Comparison of ENCODE assay signal across 8 cellular contexts in genomic region chr11:73218830-73219215, GRCh38. TPM values are rescaled to one million over a fixed set of nuclear protein-coding genes. Genes with fewer than 3 reads are reported as not detected.
A peak's percentile ranks its signal among the peaks of the same experiment; 100 is the strongest.
DNase-seq lines count a peak whose midpoint lies in the region; ATAC-seq and TF ChIP-seq lines count a peak whose summit lies in the region.

No MANE protein-coding gene starts in this region.

- H3K9me3 Mint-ChIP-seq in GM23338 (no peaks in the 10 kb centered on the region; the same call in 2 of the 3 replicates), immature natural killer cell (no peaks in the 10 kb centered on the region)

- peak overlapping the region; percentile 79 for H3K4me3 Mint-ChIP-seq in GM23338
- peak overlapping the region in 4 of 5 donors; percentile 18 to 48 (median 34) for H3K4me3 Mint-ChIP-seq in immature natural killer cell

- H3K36me3 ChIP-seq in GM23338 (ENCODE audit: insufficient read depth) (no peaks in the 10 kb centered on the region), ascending aorta (no peaks in the 10 kb centered on the region), sigmoid colon (no peaks in the 10 kb centered on the region), uterus (no peaks in the 10 kb centered on the region)

- intact Hi-C loops in ascending aorta (cut with DNase I): loop anchor here (1.0 to 2.0 kb wide), 3 partner anchors 24 to 70 kb away; no protein-coding TSS in a partner anchor
- intact Hi-C loops in sigmoid colon (cut with DNase I): no loop called here
- intact Hi-C loops in uterus (cut with DNase I; ENCODE audit: low total_unique reads): no loop called here

- H3K36me3 Mint-ChIP-seq in GM23338 (ENCODE audit: low read depth) (no peaks in the 10 kb centered on the region; the same call in 2 of the 3 replicates), immature natural killer cell (no peaks in the 10 kb centered on the region)

- TF ChIP-seq EP300 in sigmoid colon (IDR thresholded peaks at IDR 0.05): no peak

- no peaks in the 10 kb centered on the region for H4K20me1 ChIP-seq in GM23338 (replicated peaks; ENCODE audit: insufficient read depth)

- H3K79me2 ChIP-seq in GM23338 (replicated peaks; ENCODE audit: insufficient read depth): no peaks in the 10 kb centered on the region

- H3K27ac ChIP-seq in GM23338 (ENCODE audit: low read depth) (no peak overlapping the region), ascending aorta (no peak overlapping the region), sigmoid colon (no peak overlapping the region), substantia nigra (ENCODE audit: low read depth, low read length, poor library complexity, severe bottlenecking) (no peak overlapping the region), uterus (no peak overlapping the region)

- H3K4me2 ChIP-seq in GM23338: peak overlapping the region; percentile 90

- ATAC-seq in GM23338: peak; percentile 8
- ATAC-seq in HG03521 (IDR thresholded peaks at IDR 0.05; ENCODE audit: unreplicated experiment): no peak

- DNase-seq in GM23338 (ENCODE audit: low spot score) (no peak), ascending aorta (ENCODE audit: low spot score in 2 of 2) (no peak), immature natural killer cell (no peak), sigmoid colon (peak; percentile 55), substantia nigra (lab: John Stamatoyannopoulos, UW) (no peak), uterus (no peak), A172 (ENCODE audit: low spot score) (no peak)

- H3K4me1 Mint-ChIP-seq in GM23338: peaks cover 6% of the 10 kb centered on the region
- peaks cover 0 to 10% of the 10 kb centered on the region in 2 donors for H3K4me1 Mint-ChIP-seq in immature natural killer cell

- TF ChIP-seq CTCF in GM23338 (conservative IDR thresholded peaks at IDR 0.05; ENCODE audit: low read depth in 2 of 2) (no peak), ascending aorta (IDR thresholded peaks at IDR 0.05) (no peak), sigmoid colon (IDR thresholded peaks at IDR 0.05) (no peak), uterus (IDR thresholded peaks at IDR 0.05) (no peak)

- TF ChIP-seq POLR2A in sigmoid colon (IDR thresholded peaks at IDR 0.05): no peak
- TF ChIP-seq POLR2A in uterus (IDR thresholded peaks at IDR 0.05): no peak

- H3F3A ChIP-seq in GM23338 (replicated peaks; ENCODE audit: low read depth): no peaks in the 10 kb centered on the region

- peak overlapping the region; percentile 70 for H3K4me3 ChIP-seq in GM23338
- peak overlapping the region; percentile 52 to 71 for H3K4me3 ChIP-seq in ascending aorta
- H3K4me3 ChIP-seq in sigmoid colon: peak overlapping the region in 3 of 4 donors; percentile 46 to 53 (median 53)
- H3K4me3 ChIP-seq in uterus: peak overlapping the region in 1 of 2 donors; percentile 40

- H3K27ac Mint-ChIP-seq in GM23338: no peak overlapping the region
- H3K27ac Mint-ChIP-seq in immature natural killer cell: no peak overlapping the region

- H3K9me3 ChIP-seq in ascending aorta (no peaks in the 10 kb centered on the region), sigmoid colon (no peaks in the 10 kb centered on the region), uterus (no peaks in the 10 kb centered on the region)

- H3K27me3 Mint-ChIP-seq in GM23338 (ENCODE audit: insufficient read depth, low read depth, poor library complexity) (peaks cover 37% of the 10 kb centered on the region), immature natural killer cell (ENCODE audit: low read depth in 3 of 3) (peaks cover 6 to 9% (median 7%) of the 10 kb centered on the region in 3 donors)

- H3K9me2 ChIP-seq in GM23338 (ENCODE audit: insufficient read depth): 0 out of 2 replicates have a peak, but pooled peaks cover 3% of the 10 kb centered on the region

- H2AFZ ChIP-seq in GM23338: peak overlapping the region; percentile 94

- peaks cover 4% of the 10 kb centered on the region; the same call in 1 of the 2 replicates for H3K4me1 ChIP-seq in GM23338 (ENCODE audit: insufficient read depth)
- H3K4me1 ChIP-seq in ascending aorta: peaks cover 2 to 3% of the 10 kb centered on the region in 2 donors
- peaks cover 0 to 15% (median 12%) of the 10 kb centered on the region in 4 donors for H3K4me1 ChIP-seq in sigmoid colon
- H3K4me1 ChIP-seq in uterus: peaks cover 0 to 11% of the 10 kb centered on the region in 2 donors

- H3K27me3 ChIP-seq in GM23338 (ENCODE audit: insufficient read depth) (peaks cover 39% of the 10 kb centered on the region), ascending aorta (no peaks in the 10 kb centered on the region), sigmoid colon (peaks cover 0 to 21% (median 20%) of the 10 kb centered on the region in 3 donors), uterus (no peaks in the 10 kb centered on the region)

- 31 to 49% methylated on average over 9 of the region's 9 CpGs for WGBS in sigmoid colon, 2 donors

TF ChIP-seq in GM23338, 12 proteins besides CTCF, POLR2A, EP300 and RAD21:
- TF ChIP-seq CREB1 (CRISPR knock-in tag; IDR thresholded peaks at IDR 0.05; ENCODE audit: low read depth) (no peak), POLR2AphosphoS5 (IDR thresholded peaks at IDR 0.05; ENCODE audit: low read depth) (no peak), ZNF331 (CRISPR knock-in tag; IDR thresholded peaks at IDR 0.05; ENCODE audit: low read depth) (no peak), EZH2 (IDR thresholded peaks at IDR 0.05; ENCODE audit: low read depth, unreplicated experiment) (no peak), EZH2phosphoT487 (IDR thresholded peaks at IDR 0.05; ENCODE audit: unreplicated experiment) (no peak), JUNB (IDR thresholded peaks at IDR 0.05; ENCODE audit: unreplicated experiment) (no peak)

RNA-seq across cellular contexts. Expression of gene P2RY2, which starts 0.7 kb away (rescaled TPM):
- total RNA-seq in GM23338 (2014; rRNA removed; shearing (Covaris generic)): 0.85 and 1.6 TPM in 2 replicates
- polyA plus RNA-seq in GM23338 (2016; fragmentation: Nextera tagmentation; extraction: Ambion mirVana) (0.40 and 0.63 TPM in 2 replicates), immature natural killer cell (under 1 TPM in 1 of 3 donors, not detected in 2; 0.30 TPM), sigmoid colon (1 to 10 TPM; 3.0 to 6.2 (median 4.2) TPM)
- total RNA-seq in ascending aorta (18.3 TPM), sigmoid colon (under 1 TPM in 1 of 4 donors, not detected in 3; 0.16 TPM), uterus (1 to 10 TPM in 2 of 4 donors, under 1 TPM in 1, not detected in 1; 0.98 to 3.1 (median 2.8) TPM)
- total RNA-seq in A172 (2014; rRNA removed; shearing (Covaris generic)): not detected in 2 replicates

RNA-seq across cellular contexts. Expression of gene P2RY6, which starts 53.3 kb away (rescaled TPM):
- not detected in 2 replicates for total RNA-seq in GM23338 (2014; rRNA removed; shearing (Covaris generic))
- polyA plus RNA-seq in GM23338 (2016; fragmentation: Nextera tagmentation; extraction: Ambion mirVana) (0.40 TPM in 1 of 2 replicates, not detected in the other), immature natural killer cell (1 to 10 TPM in 1 of 3 donors, not detected in 2; 3.0 TPM), sigmoid colon (1 to 10 TPM; 2.4 to 5.5 (median 2.5) TPM)
- total RNA-seq in ascending aorta (8.8 TPM), sigmoid colon (1 to 10 TPM in 3 of 4 donors, not detected in 1; 1.2 to 2.6 (median 2.5) TPM), uterus (1 to 10 TPM in 1 of 4 donors, under 1 TPM in 1, not detected in 2; 0.76 to 1.0 TPM)
- total RNA-seq in A172 (2014; rRNA removed; shearing (Covaris generic)): not detected in 2 replicates
